29 cellular contexts compared by ENCODE assay signal in genomic region chr2:187614756-187615155, GRCh38.
A peak's percentile ranks its signal among the peaks of the same experiment; 100 is the strongest.
DNase-seq lines count a peak whose midpoint lies in the region; ATAC-seq and TF ChIP-seq lines count a peak whose summit lies in the region.
"Had no signal": no experiment of that assay in that cellular context is flagged by ENCODE, and none has a peak within 500 bp of the region (broad histone marks: within the 10 kb centered on the region; RNA-seq: fewer than 3 reads in every experiment).

No MANE protein-coding gene starts in this region.

- H4K20me1 ChIP-seq in IMR-90 (ENCODE audit: insufficient read depth, low read length): no peaks in the 10 kb centered on the region

- no peak overlapping the region for H2AK5ac ChIP-seq in IMR-90 (ENCODE audit: low read depth, low read length)

- POLR2A ChIA-PET in IMR-90 (lab: Charles Lee; ENCODE audit: unreplicated experiment): interaction anchor here (0.7 kb wide), 1 partner anchor 668 kb away, joined by 3 read pairs; no protein-coding TSS in a partner anchor

- intact Hi-C loops in IMR-90 (cut with micrococcal nuclease): no loop called here

- dilution Hi-C loops in IMR-90 (cut with HindIII; ENCODE audit: low sequenced_read_pairs, unreplicated experiment): no loop called here

- no peak overlapping the region for H3K4ac ChIP-seq in IMR-90 (ENCODE audit: low read depth, low read length)

- no peak overlapping the region for H2BK120ac ChIP-seq in IMR-90 (ENCODE audit: low read depth, low read length)

- no peak overlapping the region for H2BK20ac ChIP-seq in IMR-90 (ENCODE audit: low read depth, low read length)

- no peak overlapping the region for H3K14ac ChIP-seq in IMR-90 (replicated peaks; ENCODE audit: low read depth, low read length)

- BruUV-seq in IMR-90 (replicated peaks; lab: Mats Ljungman, UMichigan): no TSS peak

- H3K27me3 ChIP-seq in IMR-90 (ENCODE audit: control insufficient read depth, insufficient read depth, low read length): no peaks in the 10 kb centered on the region
- H3K27me3 ChIP-seq: breast epithelium, colonic mucosa, esophagus squamous epithelium, heart right ventricle, ovary, SJCRH30, testis, uterus had no signal

- H3K4me3 ChIP-seq in AG10803 (ENCODE audit: low read length) (no peak overlapping the region), IMR-90 (ENCODE audit: insufficient read depth, low read depth, low read length) (no peak overlapping the region), epithelial cell of proximal tubule (ENCODE audit: low read depth, low read length) (no peak overlapping the region)
- H3K4me3 ChIP-seq: breast epithelium, colonic mucosa, esophagus squamous epithelium, heart right ventricle, ovary, SJCRH30, testis, uterus had no signal

- no peak overlapping the region for H3K27ac ChIP-seq in IMR-90 (ENCODE audit: insufficient read depth, low read length)
- H3K27ac ChIP-seq: breast epithelium, C4-2B, colonic mucosa, esophagus squamous epithelium, heart right ventricle, ovary, SJCRH30, testis, uterus had no signal

- H3K4me1 ChIP-seq in IMR-90 (ENCODE audit: control insufficient read depth, insufficient read depth, low read length): peaks cover 2% of the 10 kb centered on the region; the same call in 1 of the 2 replicates
- H3K4me1 ChIP-seq: breast epithelium, colonic mucosa, esophagus squamous epithelium, heart right ventricle, testis, uterus had no signal

- ATAC-seq in IMR-90 (ENCODE audit: low read depth) (peak; percentile 75), HG02759 (IDR thresholded peaks at IDR 0.05; ENCODE audit: unreplicated experiment) (no peak), HG03095 (IDR thresholded peaks at IDR 0.05; ENCODE audit: unreplicated experiment) (no peak), GM21526 (IDR thresholded peaks at IDR 0.05; ENCODE audit: low FRiP score, unreplicated experiment) (no peak)
- ATAC-seq: heart right ventricle, left ventricle myocardium superior, natural killer cell, T-helper 17 cell had no signal

- CTCF ChIA-PET in IMR-90 (lab: Yijun Ruan, JAX): interaction anchor here (0.9 kb wide), 1 partner anchor 228 kb away, joined by 3 read pairs; no protein-coding TSS in a partner anchor

- H4K8ac ChIP-seq in IMR-90 (ENCODE audit: low read depth in 2 of 2, low read length in 2 of 2): no peak overlapping the region

- H3K4me2 ChIP-seq in IMR-90 (ENCODE audit: low read depth, low read length): no peak overlapping the region; the same call in 1 of the 2 replicates

- no peak overlapping the region for H4K5ac ChIP-seq in IMR-90 (ENCODE audit: low read depth, low read length)

- no peaks in the 10 kb centered on the region for H3K36me3 ChIP-seq in IMR-90 (ENCODE audit: control insufficient read depth, insufficient read depth, low read length)
- H3K36me3 ChIP-seq: breast epithelium, colonic mucosa, esophagus squamous epithelium, heart right ventricle, ovary, SJCRH30, uterus had no signal

- H3K9me1 ChIP-seq in IMR-90 (ENCODE audit: insufficient read depth, low read length): peaks cover 3% of the 10 kb centered on the region; the same call in 1 of the 2 replicates

- no peak for TF ChIP-seq CTCF in AG10803 (conservative IDR thresholded peaks at IDR 0.05; ENCODE audit: low read length)
- no peak for TF ChIP-seq CTCF in IMR-90 (conservative IDR thresholded peaks at IDR 0.05; ENCODE audit: low read depth, low read length)
- no peak for TF ChIP-seq CTCF in epithelial cell of proximal tubule (conservative IDR thresholded peaks at IDR 0.05; ENCODE audit: low read depth, low read length)

- DNase-seq in AG10803 (ENCODE audit: low read depth): peak; percentile 21
- peak; percentile 58 for DNase-seq in IMR-90
- peak; percentile 19 for DNase-seq in epithelial cell of proximal tubule (ENCODE audit: low read depth)
- peak; percentile 86 for DNase-seq in kidney glomerular epithelial cell (lab: John Stamatoyannopoulos, UW)
- DNase-seq in ACHN: no peak
- DNase-seq: activated CD8-positive, alpha-beta memory T cell treated with anti-CD3 and anti-CD28 coated beads for 24 hours; activated gamma-delta T cell; activated T-cell treated with anti-CD3 and anti-CD28 coated beads, Interleukin-2, amount 50 U/mL, for 1 hour; colonic mucosa; esophagus squamous epithelium; heart right ventricle; KG1; left ventricle myocardium superior; natural killer cell; NCI-H146; NCI-H69; ovary; right cardiac atrium; stimulated activated CD4-positive, alpha-beta T cell treated with anti-CD3 and anti-CD28 coated beads, Interleukin-4, amount 100 ng/mL, for 4 hours; stimulated activated naive CD4-positive, alpha-beta T cell; T-helper 17 cell; testis; uterus had no signal

- TF ChIP-seq RAD21 in IMR-90 (IDR thresholded peaks at IDR 0.05; ENCODE audit: low read length): no peak

- H2AK9ac ChIP-seq in IMR-90 (replicated peaks; ENCODE audit: low read depth, low read length, poor library complexity): no peak overlapping the region

- H3K56ac ChIP-seq in IMR-90 (ENCODE audit: extremely low read depth, insufficient read depth, low read length): no peak overlapping the region

- no peak overlapping the region for H2AFZ ChIP-seq in IMR-90 (replicated peaks; ENCODE audit: low read length, poor library complexity)

- WGBS in IMR-90 (ENCODE audit: extremely low coverage in 2 of 2, insufficient read length in 1 of 2), 2 experiments: no CpG with 5 or more reads among the region's 2 CpGs

- H2BK5ac ChIP-seq in IMR-90 (ENCODE audit: low read depth, low read length, poor library complexity, severe bottlenecking): no peak overlapping the region

- no peak overlapping the region for H3K23ac ChIP-seq in IMR-90 (ENCODE audit: low read depth, low read length)

- in situ Hi-C loops in IMR-90 (cut with MboI; ENCODE audit: low sequenced_read_pairs) (no loop called here), ACHN (cut with HindIII; ENCODE audit: low pct_ligation_motif_present, low pct_unique_long_range_greater_than_20kb, low sequenced_read_pairs) (no loop called here)

- no peak overlapping the region for H3K9ac ChIP-seq in IMR-90 (ENCODE audit: low read depth, low read length)

- H3K9me3 ChIP-seq in IMR-90 (ENCODE audit: control insufficient read depth, insufficient read depth, low read length): no peaks in the 10 kb centered on the region
- H3K9me3 ChIP-seq: breast epithelium, colonic mucosa, esophagus squamous epithelium, heart right ventricle, ovary, SJCRH30, testis, uterus had no signal

- no peak for TF ChIP-seq POLR2A in IMR-90 (IDR thresholded peaks at IDR 0.05; ENCODE audit: low read depth, low read length)

- H3K79me1 ChIP-seq in IMR-90 (ENCODE audit: low read depth in 1 of 2, low read length in 2 of 2): no peaks in the 10 kb centered on the region

- no peak overlapping the region for H4K91ac ChIP-seq in IMR-90 (ENCODE audit: insufficient read depth, low read depth, low read length)

- H2BK15ac ChIP-seq in IMR-90 (ENCODE audit: low read depth, low read length): no peak overlapping the region

- H3K18ac ChIP-seq in IMR-90 (ENCODE audit: low read depth, low read length): no peak overlapping the region

TF ChIP-seq in IMR-90, 13 proteins besides CTCF, POLR2A, EP300 and RAD21:
- TF ChIP-seq CEBPB (IDR thresholded peaks at IDR 0.05; ENCODE audit: low read depth, low read length) (peak; percentile 29; the same call in 1 of the 2 replicates), MXI1 (IDR thresholded peaks at IDR 0.05; ENCODE audit: borderline replicate concordance, low read depth, low read length) (no peak)
